Comparison of ENCODE assay signal across 1 cellular context in the genomic region with DNA sequence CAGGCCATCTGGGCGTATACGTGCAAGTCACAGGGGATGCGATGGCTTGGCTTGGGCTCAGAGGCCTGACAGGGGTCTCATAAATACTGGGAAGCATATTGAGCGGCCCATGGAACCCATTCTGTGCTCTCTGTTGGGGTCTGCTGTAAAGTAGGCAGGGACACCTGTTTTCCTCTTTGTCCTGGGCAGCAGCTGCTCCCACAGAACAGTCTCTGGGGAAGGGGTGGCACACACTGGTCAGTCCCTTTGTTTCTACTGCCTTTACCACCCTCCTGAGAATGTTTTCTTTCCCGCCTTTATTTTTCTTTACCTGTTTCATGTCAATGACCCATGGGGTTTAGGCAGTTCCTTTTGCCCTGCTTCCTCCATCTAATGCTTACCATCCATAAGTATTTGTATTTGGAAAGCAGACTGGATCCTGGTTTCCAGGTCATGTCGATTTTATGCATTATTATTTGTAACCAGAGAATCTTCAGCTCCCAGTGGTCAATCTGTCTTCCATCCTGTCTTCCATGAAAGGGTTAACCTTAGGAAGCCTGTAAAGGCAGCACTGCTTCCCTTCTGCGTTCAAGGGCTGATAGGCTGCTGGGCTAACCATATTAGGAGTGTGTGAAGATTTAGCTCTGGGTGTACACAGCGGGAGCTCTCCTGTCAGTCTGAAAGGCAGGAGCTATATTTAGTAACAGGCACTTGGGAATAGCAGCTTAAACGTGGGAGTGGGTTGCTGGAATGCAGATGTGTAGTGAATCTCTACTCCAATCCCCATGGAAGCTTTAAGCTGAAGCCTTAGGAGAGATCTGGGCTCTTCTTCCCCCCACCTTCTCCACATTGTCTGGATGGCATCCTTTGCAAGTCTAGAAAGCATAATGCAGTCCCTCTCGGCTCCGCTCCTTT.
A peak's percentile ranks its signal among the peaks of the same experiment; 100 is the strongest.
TF ChIP-seq lines count a peak whose summit lies in the region.

No MANE protein-coding gene starts in this region.

TF ChIP-seq in HEK293, 187 proteins besides CTCF, POLR2A, EP300 and RAD21 (continued from another document):
- TF ChIP-seq, protein P1, sequence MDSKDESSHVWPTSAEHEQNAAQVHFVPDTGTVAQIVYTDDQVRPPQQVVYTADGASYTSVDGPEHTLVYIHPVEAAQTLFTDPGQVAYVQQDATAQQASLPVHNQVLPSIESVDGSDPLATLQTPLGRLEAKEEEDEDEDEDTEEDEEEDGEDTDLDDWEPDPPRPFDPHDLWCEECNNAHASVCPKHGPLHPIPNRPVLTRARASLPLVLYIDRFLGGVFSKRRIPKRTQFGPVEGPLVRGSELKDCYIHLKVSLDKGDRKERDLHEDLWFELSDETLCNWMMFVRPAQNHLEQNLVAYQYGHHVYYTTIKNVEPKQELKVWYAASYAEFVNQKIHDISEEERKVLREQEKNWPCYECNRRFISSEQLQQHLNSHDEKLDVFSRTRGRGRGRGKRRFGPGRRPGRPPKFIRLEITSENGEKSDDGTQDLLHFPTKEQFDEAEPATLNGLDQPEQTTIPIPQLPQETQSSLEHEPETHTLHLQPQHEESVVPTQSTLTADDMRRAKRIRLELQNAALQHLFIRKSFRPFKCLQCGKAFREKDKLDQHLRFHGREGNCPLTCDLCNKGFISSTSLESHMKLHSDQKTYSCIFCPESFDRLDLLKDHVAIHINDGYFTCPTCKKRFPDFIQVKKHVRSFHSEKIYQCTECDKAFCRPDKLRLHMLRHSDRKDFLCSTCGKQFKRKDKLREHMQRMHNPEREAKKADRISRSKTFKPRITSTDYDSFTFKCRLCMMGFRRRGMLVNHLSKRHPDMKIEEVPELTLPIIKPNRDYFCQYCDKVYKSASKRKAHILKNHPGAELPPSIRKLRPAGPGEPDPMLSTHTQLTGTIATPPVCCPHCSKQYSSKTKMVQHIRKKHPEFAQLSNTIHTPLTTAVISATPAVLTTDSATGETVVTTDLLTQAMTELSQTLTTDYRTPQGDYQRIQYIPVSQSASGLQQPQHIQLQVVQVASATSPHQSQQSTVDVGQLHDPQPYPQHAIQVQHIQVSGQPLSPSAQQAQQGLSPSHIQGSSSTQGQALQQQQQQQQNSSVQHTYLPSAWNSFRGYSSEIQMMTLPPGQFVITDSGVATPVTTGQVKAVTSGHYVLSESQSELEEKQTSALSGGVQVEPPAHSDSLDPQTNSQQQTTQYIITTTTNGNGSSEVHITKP (tag by site-specific recombination; IDR thresholded peaks at IDR 0.05), result no peak
- peak; percentile 86 for TF ChIP-seq ZBTB17 (tag by site-specific recombination; IDR thresholded peaks at IDR 0.05)
